11 cellular contexts compared by ENCODE assay signal in the genomic region with DNA sequence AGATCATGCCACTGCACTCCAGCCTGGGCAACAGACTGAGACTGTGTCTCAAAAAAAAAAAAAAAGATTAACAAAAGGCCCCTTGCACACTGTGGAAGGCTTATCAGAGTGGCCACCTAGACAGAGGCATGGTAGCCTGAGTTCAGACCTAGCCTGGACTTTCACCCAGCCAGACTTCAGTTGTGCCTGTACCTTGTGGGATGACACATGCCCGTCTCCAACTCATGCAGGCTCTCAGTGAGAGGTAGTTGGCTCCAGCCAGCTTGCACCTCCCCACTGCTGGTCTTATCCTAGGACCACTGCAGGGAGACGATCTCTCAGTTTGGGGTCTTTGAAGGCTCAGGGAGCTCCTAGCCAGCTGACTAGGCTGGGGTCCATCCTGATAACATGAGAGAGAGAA. TPM values are rescaled to one million over a fixed set of nuclear protein-coding genes. Genes with fewer than 3 reads are reported as not detected.
A peak's percentile ranks its signal among the peaks of the same experiment; 100 is the strongest.
DNase-seq lines count a peak whose midpoint lies in the region; ATAC-seq and TF ChIP-seq lines count a peak whose summit lies in the region.
"Had no signal": no experiment of that assay in that cellular context is flagged by ENCODE, and none has a peak within 500 bp of the region (broad histone marks: within the 10 kb centered on the region; RNA-seq: fewer than 3 reads in every experiment).

No MANE protein-coding gene starts in this region.

- H3K27ac Mint-ChIP-seq in activated CD4-positive, alpha-beta T cell treated with anti-CD3 and anti-CD28 coated beads, Interleukin-2, amount 10 ng/mL, durations not matched to agents 7 days and 5 days, result peak overlapping the region; percentile 99
- peak overlapping the region; percentile 99 for H3K27ac Mint-ChIP-seq in activated CD8-positive, alpha-beta T cell treated with anti-CD3 and anti-CD28 coated beads, Interleukin-2, amount 10 ng/mL, durations not matched to agents 7 days and 5 days
- peak overlapping the region; percentile 67 to 85 for H3K27ac Mint-ChIP-seq in stimulated activated naive CD8-positive, alpha-beta T cell treated with anti-CD3 and anti-CD28 coated beads, Interleukin-15, amount 100 ng/mL, for 72 hours

- intact Hi-C loops in lower lobe of right lung (cut with DNase I), result no loop called here
- intact Hi-C loops in uterus (cut with DNase I; ENCODE audit: low total_unique reads), result no loop called here

- H3K4me3 Mint-ChIP-seq in activated CD4-positive, alpha-beta T cell treated with anti-CD3 and anti-CD28 coated beads, Interleukin-2, amount 10 ng/mL, durations not matched to agents 7 days and 5 days, result no peak overlapping the region
- peak overlapping the region; percentile 64 for H3K4me3 Mint-ChIP-seq in activated CD8-positive, alpha-beta T cell treated with anti-CD3 and anti-CD28 coated beads, Interleukin-2, amount 10 ng/mL, durations not matched to agents 7 days and 5 days
- peak overlapping the region in 1 of 2 donors; percentile 75 for H3K4me3 Mint-ChIP-seq in stimulated activated naive CD8-positive, alpha-beta T cell treated with anti-CD3 and anti-CD28 coated beads, Interleukin-15, amount 100 ng/mL, for 72 hours
- H3K4me3 Mint-ChIP-seq: neural crest cell had no signal

- POLR2A ChIA-PET in activated CD4-positive, alpha-beta T cell treated with anti-CD3 and anti-CD28 coated beads, Interleukin-2, amount 10 ng/mL, durations not matched to agents 7 days and 5 days (lab: Charles Lee), result no interaction called here
- POLR2A ChIA-PET in activated CD8-positive, alpha-beta T cell treated with anti-CD3 and anti-CD28 coated beads, Interleukin-2, amount 10 ng/mL, durations not matched to agents 7 days and 5 days (lab: Charles Lee), result interaction anchor here (1.7 to 2.9 kb wide), 3 partner anchors 12 to 58 kb away, joined by 5 to 16 read pairs (median 11); partner anchors contain the start of genes NDUFA13 and TSSK6

- no peaks in the 10 kb centered on the region for H3K27me3 ChIP-seq in lower lobe of right lung (ENCODE audit: low read depth)
- H3K27me3 ChIP-seq in uterus, result no peaks in the 10 kb centered on the region

- no peaks in the 10 kb centered on the region for H3K27me3 Mint-ChIP-seq in activated CD4-positive, alpha-beta T cell treated with anti-CD3 and anti-CD28 coated beads, Interleukin-2, amount 10 ng/mL, durations not matched to agents 7 days and 5 days
- H3K27me3 Mint-ChIP-seq in activated CD8-positive, alpha-beta T cell treated with anti-CD3 and anti-CD28 coated beads, Interleukin-2, amount 10 ng/mL, durations not matched to agents 7 days and 5 days (ENCODE audit: low read depth), result no peaks in the 10 kb centered on the region
- no peaks in the 10 kb centered on the region for H3K27me3 Mint-ChIP-seq in stimulated activated naive CD8-positive, alpha-beta T cell treated with anti-CD3 and anti-CD28 coated beads, Interleukin-15, amount 100 ng/mL, for 72 hours

- no peak for TF ChIP-seq CTCF in lower lobe of right lung (IDR thresholded peaks at IDR 0.05)
- TF ChIP-seq CTCF in uterus (IDR thresholded peaks at IDR 0.05), result no peak

- H3K9me3 Mint-ChIP-seq in activated CD4-positive, alpha-beta T cell treated with anti-CD3 and anti-CD28 coated beads, Interleukin-2, amount 10 ng/mL, durations not matched to agents 7 days and 5 days, result no peaks in the 10 kb centered on the region
- H3K9me3 Mint-ChIP-seq in activated CD8-positive, alpha-beta T cell treated with anti-CD3 and anti-CD28 coated beads, Interleukin-2, amount 10 ng/mL, durations not matched to agents 7 days and 5 days (ENCODE audit: insufficient read depth), result no peaks in the 10 kb centered on the region
- no peaks in the 10 kb centered on the region for H3K9me3 Mint-ChIP-seq in stimulated activated naive CD8-positive, alpha-beta T cell treated with anti-CD3 and anti-CD28 coated beads, Interleukin-15, amount 100 ng/mL, for 72 hours
- H3K9me3 Mint-ChIP-seq: neural crest cell had no signal

- no peak for DNase-seq in activated CD4-positive, alpha-beta T cell treated with anti-CD3 and anti-CD28 coated beads, Interleukin-2, amount 10 ng/mL, durations not matched to agents 7 days and 5 days
- no peak for DNase-seq in activated CD4-positive, alpha-beta T cell treated with anti-CD3 and anti-CD28 coated beads for 4 hours
- no peak for DNase-seq in activated CD8-positive, alpha-beta T cell treated with anti-CD3 and anti-CD28 coated beads, Interleukin-2, amount 10 ng/mL, durations not matched to agents 7 days and 5 days
- DNase-seq in lower lobe of right lung, result peak; percentile 20
- no peak for DNase-seq in stimulated activated naive CD8-positive, alpha-beta T cell treated with anti-CD3 and anti-CD28 coated beads, Interleukin-15, amount 100 ng/mL, for 72 hours
- DNase-seq in uterus, result no peak
- no peak for DNase-seq in effector CD8-positive, alpha-beta T cell (lab: John Stamatoyannopoulos, UW)
- no peak for DNase-seq in GF-D8 (lab: John Stamatoyannopoulos, UW)
- DNase-seq: NCI-H774 had no signal

- H3K4me1 Mint-ChIP-seq in activated CD4-positive, alpha-beta T cell treated with anti-CD3 and anti-CD28 coated beads, Interleukin-2, amount 10 ng/mL, durations not matched to agents 7 days and 5 days, result peaks cover 74% of the 10 kb centered on the region
- peaks cover 83% of the 10 kb centered on the region for H3K4me1 Mint-ChIP-seq in activated CD8-positive, alpha-beta T cell treated with anti-CD3 and anti-CD28 coated beads, Interleukin-2, amount 10 ng/mL, durations not matched to agents 7 days and 5 days (ENCODE audit: low read depth)
- peaks cover 78% of the 10 kb centered on the region for H3K4me1 Mint-ChIP-seq in stimulated activated naive CD8-positive, alpha-beta T cell treated with anti-CD3 and anti-CD28 coated beads, Interleukin-15, amount 100 ng/mL, for 72 hours

- peaks cover 12% of the 10 kb centered on the region for H3K36me3 Mint-ChIP-seq in activated CD4-positive, alpha-beta T cell treated with anti-CD3 and anti-CD28 coated beads, Interleukin-2, amount 10 ng/mL, durations not matched to agents 7 days and 5 days (ENCODE audit: low read depth)
- peaks cover 30% of the 10 kb centered on the region for H3K36me3 Mint-ChIP-seq in activated CD8-positive, alpha-beta T cell treated with anti-CD3 and anti-CD28 coated beads, Interleukin-2, amount 10 ng/mL, durations not matched to agents 7 days and 5 days (ENCODE audit: low read depth)

- ATAC-seq in activated CD8-positive, alpha-beta T cell treated with anti-CD3 and anti-CD28 coated beads, Interleukin-2, amount 10 ng/mL, durations not matched to agents 7 days and 5 days, result no peak
- ATAC-seq in lower lobe of right lung, result no peak
- ATAC-seq in stimulated activated naive CD8-positive, alpha-beta T cell treated with anti-CD3 and anti-CD28 coated beads, Interleukin-15, amount 100 ng/mL, for 72 hours, result no peak
- ATAC-seq: A549 had no signal

- H3K4me3 ChIP-seq in lower lobe of right lung, result no peak overlapping the region
- H3K4me3 ChIP-seq in uterus, result no peak overlapping the region
- H3K4me3 ChIP-seq: A549 had no signal

- no peak for TF ChIP-seq POLR2A in uterus (IDR thresholded peaks at IDR 0.05)

- CTCF ChIA-PET in activated CD4-positive, alpha-beta T cell treated with anti-CD3 and anti-CD28 coated beads, Interleukin-2, amount 10 ng/mL, durations not matched to agents 7 days and 5 days (lab: Charles Lee), result interaction anchor here (1.8 to 3.0 kb wide), 6 partner anchors 8 to 33 kb away, joined by 5 to 11 read pairs (median 6); no protein-coding TSS in a partner anchor
- CTCF ChIA-PET in activated CD8-positive, alpha-beta T cell treated with anti-CD3 and anti-CD28 coated beads, Interleukin-2, amount 10 ng/mL, durations not matched to agents 7 days and 5 days (lab: Charles Lee), result interaction anchor here (1.2 to 3.2 kb wide), 3 partner anchors 15 to 51 kb away, joined by 3 to 25 read pairs (median 16); partner anchors contain the start of gene GATAD2A

- H3K27ac ChIP-seq in lower lobe of right lung, result peak overlapping the region; percentile 22
- H3K27ac ChIP-seq in uterus, result no peak overlapping the region
- H3K27ac ChIP-seq: A549 had no signal

- H3K36me3 ChIP-seq in lower lobe of right lung (peaks cover 6% of the 10 kb centered on the region), uterus (no peaks in the 10 kb centered on the region)

- no peaks in the 10 kb centered on the region for H3K9me3 ChIP-seq in lower lobe of right lung
- no peaks in the 10 kb centered on the region for H3K9me3 ChIP-seq in uterus
- H3K9me3 ChIP-seq: A549 had no signal

- H3K4me1 ChIP-seq in lower lobe of right lung, result peaks cover 67% of the 10 kb centered on the region
- peaks cover 0 to 17% of the 10 kb centered on the region in 2 donors for H3K4me1 ChIP-seq in uterus

RNA-seq across cellular contexts. Expression of gene GATAD2A, which starts 52.2 kb away (rescaled TPM):
- total RNA-seq in activated CD4-positive, alpha-beta T cell treated with anti-CD3 and anti-CD28 coated beads, Interleukin-2, amount 10 ng/mL, durations not matched to agents 7 days and 5 days, result 100 to 1,000 TPM; 122 to 135 TPM
- total RNA-seq in activated CD8-positive, alpha-beta T cell treated with anti-CD3 and anti-CD28 coated beads, Interleukin-2, amount 10 ng/mL, durations not matched to agents 7 days and 5 days, result 100 to 1,000 TPM; 180 TPM
- total RNA-seq in lower lobe of right lung (84.0 TPM), uterus (10 to 100 TPM in 3 of 4 donors, 1 to 10 TPM in 1; 9.7 to 65.1 (median 22.3) TPM)

RNA-seq across cellular contexts. Expression of gene TSSK6, which starts 57.7 kb away (rescaled TPM):
- total RNA-seq in activated CD4-positive, alpha-beta T cell treated with anti-CD3 and anti-CD28 coated beads, Interleukin-2, amount 10 ng/mL, durations not matched to agents 7 days and 5 days, result 1 to 10 TPM; 3.7 to 4.4 TPM
- total RNA-seq in activated CD8-positive, alpha-beta T cell treated with anti-CD3 and anti-CD28 coated beads, Interleukin-2, amount 10 ng/mL, durations not matched to agents 7 days and 5 days, result 1 to 10 TPM; 3.4 to 3.9 TPM
- total RNA-seq in lower lobe of right lung (2.9 TPM), uterus (1 to 10 TPM in 2 of 4 donors, not detected in 2; 1.3 to 2.0 TPM)

RNA-seq across cellular contexts. Expression of gene NDUFA13, which starts 58.3 kb away (rescaled TPM):
- total RNA-seq in activated CD4-positive, alpha-beta T cell treated with anti-CD3 and anti-CD28 coated beads, Interleukin-2, amount 10 ng/mL, durations not matched to agents 7 days and 5 days, result 100 to 1,000 TPM; 314 to 363 TPM
- total RNA-seq in activated CD8-positive, alpha-beta T cell treated with anti-CD3 and anti-CD28 coated beads, Interleukin-2, amount 10 ng/mL, durations not matched to agents 7 days and 5 days, result 100 to 1,000 TPM; 388 to 413 TPM
- 218 TPM for total RNA-seq in lower lobe of right lung
- total RNA-seq in uterus, result 100 to 1,000 TPM in 1 of 4 donors, 10 to 100 TPM in 3; 28.6 to 204 (median 60.9) TPM
